Comparison of ENCODE assay signal across 15 cellular contexts in the genomic region with DNA sequence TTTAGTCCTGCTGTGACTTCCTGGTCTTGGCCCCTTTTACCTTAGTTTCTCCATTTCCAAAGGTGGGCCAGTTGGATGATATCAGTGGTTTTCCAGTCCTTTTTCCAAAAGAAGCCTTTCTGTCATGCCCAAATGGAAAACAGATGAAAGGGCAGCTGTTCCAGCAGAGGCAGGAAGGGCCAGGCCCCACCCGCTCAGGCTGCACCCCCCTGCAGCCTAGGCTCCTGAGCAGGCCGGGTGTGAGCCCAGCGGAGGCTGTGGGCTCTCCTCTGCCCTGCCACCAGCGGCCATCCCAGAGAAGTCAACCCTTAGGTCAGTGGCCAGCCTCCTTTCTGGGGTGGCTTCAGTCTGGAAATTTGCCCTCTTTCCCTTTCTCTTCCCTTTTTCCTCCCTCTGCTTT. TPM values are rescaled to one million over a fixed set of nuclear protein-coding genes. Genes with fewer than 3 reads are reported as not detected.
DNase-seq lines count a peak whose midpoint lies in the region; ATAC-seq and TF ChIP-seq lines count a peak whose summit lies in the region.
"Had no signal": no experiment of that assay in that cellular context is flagged by ENCODE, and none has a peak within 500 bp of the region (broad histone marks: within the 10 kb centered on the region; RNA-seq: fewer than 3 reads in every experiment).

No MANE protein-coding gene starts in this region.

- H3K4me1 Mint-ChIP-seq in T-helper 2 cell treated with Interferon-gamma antibody and Interleukin-4, amounts not matched to agents 5 μg/mL and 100 μg/mL, for 36 hours (ENCODE audit: low read depth), result peaks cover 41% of the 10 kb centered on the region
- H3K4me1 Mint-ChIP-seq in stimulated activated effector memory CD8-positive, alpha-beta T cell treated with anti-CD3 and anti-CD28 coated beads, Interleukin-12 subunit alpha, Interleukin-12 subunit beta, amount 100 ng/mL, for 72 hours, result peaks cover 59% of the 10 kb centered on the region

- H3K9me3 Mint-ChIP-seq in T-helper 2 cell treated with Interferon-gamma antibody and Interleukin-4, amounts not matched to agents 5 μg/mL and 100 μg/mL, for 36 hours, result no peaks in the 10 kb centered on the region
- H3K9me3 Mint-ChIP-seq in stimulated activated effector memory CD8-positive, alpha-beta T cell treated with anti-CD3 and anti-CD28 coated beads, Interleukin-12 subunit alpha, Interleukin-12 subunit beta, amount 100 ng/mL, for 72 hours, result no peaks in the 10 kb centered on the region

- H3K4me1 ChIP-seq in SJSA1 (replicated peaks) (peaks cover 67% of the 10 kb centered on the region), left ventricle myocardium inferior (peaks cover 71% of the 10 kb centered on the region)

- no peak for ATAC-seq in stimulated activated effector memory CD8-positive, alpha-beta T cell treated with anti-CD3 and anti-CD28 coated beads, Interleukin-12 subunit alpha, Interleukin-12 subunit beta, amount 100 ng/mL, for 72 hours
- no peak for ATAC-seq in HG02678 (IDR thresholded peaks at IDR 0.05; ENCODE audit: unreplicated experiment)
- ATAC-seq in HG03442 (IDR thresholded peaks at IDR 0.05; ENCODE audit: unreplicated experiment), result no peak
- ATAC-seq: activated CD4-positive, CD25-positive, alpha-beta regulatory T cell treated with anti-CD3 and anti-CD28 coated beads, Interleukin-2, amount 50 U/mL, for 24 hours had no signal

- H3K27ac Mint-ChIP-seq in T-helper 2 cell treated with Interferon-gamma antibody and Interleukin-4, amounts not matched to agents 5 μg/mL and 100 μg/mL, for 36 hours, result peak overlapping the region; percentile 28
- H3K27ac Mint-ChIP-seq in stimulated activated effector memory CD8-positive, alpha-beta T cell treated with anti-CD3 and anti-CD28 coated beads, Interleukin-12 subunit alpha, Interleukin-12 subunit beta, amount 100 ng/mL, for 72 hours, result peak overlapping the region; percentile 33

- no peak for TF ChIP-seq CTCF in left ventricle myocardium inferior (IDR thresholded peaks at IDR 0.05; ENCODE audit: borderline replicate concordance)

- no peaks in the 10 kb centered on the region for H3K9me3 ChIP-seq in SJSA1 (replicated peaks)
- no peaks in the 10 kb centered on the region for H3K9me3 ChIP-seq in left ventricle myocardium inferior (replicated peaks)
- H3K9me3 ChIP-seq: mucosa of descending colon had no signal

- H3K36me3 Mint-ChIP-seq in T-helper 2 cell treated with Interferon-gamma antibody and Interleukin-4, amounts not matched to agents 5 μg/mL and 100 μg/mL, for 36 hours (ENCODE audit: low read depth), result peaks cover 6% of the 10 kb centered on the region
- no peaks in the 10 kb centered on the region for H3K36me3 Mint-ChIP-seq in stimulated activated effector memory CD8-positive, alpha-beta T cell treated with anti-CD3 and anti-CD28 coated beads, Interleukin-12 subunit alpha, Interleukin-12 subunit beta, amount 100 ng/mL, for 72 hours

- H3K36me3 ChIP-seq in SJSA1, result peaks cover 4% of the 10 kb centered on the region; the same call in 1 of the 2 replicates
- no peaks in the 10 kb centered on the region for H3K36me3 ChIP-seq in left ventricle myocardium inferior

- H3K27ac ChIP-seq in SJSA1, result peak overlapping the region; percentile 70; the same call in 1 of the 2 replicates
- H3K27ac ChIP-seq in left ventricle myocardium inferior (replicated peaks), result peak overlapping the region; percentile 91

- DNase-seq in T-helper 2 cell treated with Interferon-gamma antibody and Interleukin-4, amounts not matched to agents 5 μg/mL and 100 μg/mL, for 36 hours (ENCODE audit: low spot score), result no peak
- DNase-seq in T-helper 2 cell (no peak), SJSA1 (ENCODE audit: low read depth in 1 of 2, low spot score in 2 of 2) (no peak), left ventricle myocardium inferior (no peak), NCI-H82 treated with DMSO at 0.1 percent for 48 hours (lab: John Stamatoyannopoulos, UW; ENCODE audit: unreplicated experiment) (no peak)
- no peak for DNase-seq in stimulated activated effector memory CD8-positive, alpha-beta T cell treated with anti-CD3 and anti-CD28 coated beads, Interleukin-12 subunit alpha, Interleukin-12 subunit beta, amount 100 ng/mL, for 72 hours (ENCODE audit: low spot score in 2 of 2)
- DNase-seq: 8988T, amniotic stem cell, GDM1, NCI-H1048, NCI-H2171 had no signal

- no peak overlapping the region for H3K4me3 Mint-ChIP-seq in T-helper 2 cell treated with Interferon-gamma antibody and Interleukin-4, amounts not matched to agents 5 μg/mL and 100 μg/mL, for 36 hours
- H3K4me3 Mint-ChIP-seq in stimulated activated effector memory CD8-positive, alpha-beta T cell treated with anti-CD3 and anti-CD28 coated beads, Interleukin-12 subunit alpha, Interleukin-12 subunit beta, amount 100 ng/mL, for 72 hours, result no peak overlapping the region

- no peak overlapping the region for H3K4me3 ChIP-seq in SJSA1
- H3K4me3 ChIP-seq in left ventricle myocardium inferior, result no peak overlapping the region
- H3K4me3 ChIP-seq: mucosa of descending colon had no signal

- H3K27me3 ChIP-seq in SJSA1 (replicated peaks) (no peaks in the 10 kb centered on the region), left ventricle myocardium inferior (ENCODE audit: low read depth) (no peaks in the 10 kb centered on the region)

- intact Hi-C loops in left ventricle myocardium inferior (cut with micrococcal nuclease), result no loop called here

- H3K27me3 Mint-ChIP-seq in T-helper 2 cell treated with Interferon-gamma antibody and Interleukin-4, amounts not matched to agents 5 μg/mL and 100 μg/mL, for 36 hours (ENCODE audit: low read depth), result no peaks in the 10 kb centered on the region

RNA-seq across cellular contexts. Expression of a gene that starts 32.7 kb away (rescaled TPM):
- total RNA-seq in SJSA1 (2014; rRNA removed; shearing (Covaris generic)), result 0.05 TPM in 1 of 2 replicates, not detected in the other
- 3.2 TPM for total RNA-seq in left ventricle myocardium inferior
